In the genomic region with DNA sequence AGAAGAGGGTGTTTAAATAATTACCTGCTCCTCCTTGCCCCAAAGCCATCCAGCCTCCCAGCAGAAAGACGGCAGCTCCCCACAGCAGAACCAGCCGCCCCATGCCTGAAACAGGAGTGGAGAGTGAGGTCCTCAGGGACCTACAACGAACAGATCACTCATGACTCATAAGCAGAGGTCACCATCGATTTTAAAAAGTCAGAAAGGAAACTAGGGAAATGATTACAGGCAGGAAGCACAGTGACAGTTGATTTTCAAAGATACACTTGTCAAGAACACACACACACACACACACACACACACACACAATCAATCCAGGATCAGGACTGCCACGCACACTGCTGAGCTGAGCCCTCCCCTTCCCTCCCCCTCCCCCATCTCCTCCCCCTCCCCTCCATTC, we compare ENCODE assay signal across 8 cellular contexts. TPM values are rescaled to one million over a fixed set of nuclear protein-coding genes. Genes with fewer than 3 reads are reported as not detected.
DNase-seq lines count a peak whose midpoint lies in the region; ATAC-seq and TF ChIP-seq lines count a peak whose summit lies in the region.

A gene with protein sequence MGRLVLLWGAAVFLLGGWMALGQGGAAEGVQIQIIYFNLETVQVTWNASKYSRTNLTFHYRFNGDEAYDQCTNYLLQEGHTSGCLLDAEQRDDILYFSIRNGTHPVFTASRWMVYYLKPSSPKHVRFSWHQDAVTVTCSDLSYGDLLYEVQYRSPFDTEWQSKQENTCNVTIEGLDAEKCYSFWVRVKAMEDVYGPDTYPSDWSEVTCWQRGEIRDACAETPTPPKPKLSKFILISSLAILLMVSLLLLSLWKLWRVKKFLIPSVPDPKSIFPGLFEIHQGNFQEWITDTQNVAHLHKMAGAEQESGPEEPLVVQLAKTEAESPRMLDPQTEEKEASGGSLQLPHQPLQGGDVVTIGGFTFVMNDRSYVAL (minus strand): TSS at position 118 of the 400 bp plus-strand sequence. CDS start 15 bp downstream, at position 103.

- DNase-seq in CD14-positive monocyte (ENCODE audit: low spot score) (peak; percentile 76), KBM-7 (peak; percentile 87), NCI-H446 (lab: John Stamatoyannopoulos, UW) (no peak), Ammon's horn (ENCODE audit: low spot score) (no peak), HEK293T (ENCODE audit: extremely low spot score) (no peak), anterior cingulate cortex (lab: John Stamatoyannopoulos, UW) (no peak)

- peak within 1 kb of the TSS; percentile 49 to 64 for H3K4me3 Mint-ChIP-seq in CD14-positive monocyte
- peak within 1 kb of the TSS; percentile 64 for H3K4me3 Mint-ChIP-seq in activated naive CD8-positive, alpha-beta T cell

- peaks cover 13 to 35% (median 20%) of the 10 kb centered on the region in 3 donors for H3K27me3 Mint-ChIP-seq in CD14-positive monocyte (ENCODE audit: low read depth in 3 of 3)
- H3K27me3 Mint-ChIP-seq in activated naive CD8-positive, alpha-beta T cell: peaks cover 8% of the 10 kb centered on the region

- in situ Hi-C loops in KBM-7 (cut with MboI; ENCODE audit: low pct_unique_long_range_greater_than_20kb, low sequenced_read_pairs): no loop called here

- peaks cover 0 to 2% of the 10 kb centered on the region in 2 donors for H3K36me3 Mint-ChIP-seq in CD14-positive monocyte
- no peaks in the 10 kb centered on the region for H3K36me3 Mint-ChIP-seq in activated naive CD8-positive, alpha-beta T cell

- TF ChIP-seq CTCF in CD14-positive monocyte (IDR thresholded peaks at IDR 0.05): no peak

- POLR2A ChIA-PET in HEK293T (lab: Yijun Ruan, JAX): no interaction called here

- CTCF ChIA-PET in HEK293T (lab: Yijun Ruan, JAX): no interaction called here

- peak within 1 kb of the TSS in 6 of 7 donors; percentile 77 to 90 (median 84) for H3K27ac Mint-ChIP-seq in CD14-positive monocyte
- no peak within 1 kb of the TSS for H3K27ac Mint-ChIP-seq in activated naive CD8-positive, alpha-beta T cell

- peaks cover 0 to 8% (median 2%) of the 10 kb centered on the region in 7 donors for H3K9me3 Mint-ChIP-seq in CD14-positive monocyte
- H3K9me3 Mint-ChIP-seq in activated naive CD8-positive, alpha-beta T cell (ENCODE audit: low read depth): no peaks in the 10 kb centered on the region

- intact Hi-C loops in CD14-positive monocyte (cut with micrococcal nuclease): no loop called here

- peaks cover 52% of the 10 kb centered on the region for H3K4me1 Mint-ChIP-seq in CD14-positive monocyte
- H3K4me1 Mint-ChIP-seq in activated naive CD8-positive, alpha-beta T cell (ENCODE audit: low read depth): peaks cover 39% of the 10 kb centered on the region

- peak; percentile 76 for ATAC-seq in GM19463 (IDR thresholded peaks at IDR 0.05; ENCODE audit: unreplicated experiment)

TF ChIP-seq in HEK293T, 16 proteins besides CTCF, POLR2A, EP300 and RAD21:
- TF ChIP-seq ARNT (IDR thresholded peaks at IDR 0.05): no peak
- no peak for TF ChIP-seq FOXK2 (IDR thresholded peaks at IDR 0.05)
- TF ChIP-seq HDGF (IDR thresholded peaks at IDR 0.05; ENCODE audit: borderline replicate concordance): no peak
- TF ChIP-seq LEF1 (IDR thresholded peaks at IDR 0.05; ENCODE audit: borderline replicate concordance): no peak
- TF ChIP-seq L3MBTL2 (conservative IDR thresholded peaks at IDR 0.05): no peak
- no peak for TF ChIP-seq SUZ12 (IDR thresholded peaks at IDR 0.05)
- no peak for TF ChIP-seq FOXM1 (IDR thresholded peaks at IDR 0.05; ENCODE audit: borderline replicate concordance)
- TF ChIP-seq FOXA1 (IDR thresholded peaks at IDR 0.05): no peak
- TF ChIP-seq, protein P1, sequence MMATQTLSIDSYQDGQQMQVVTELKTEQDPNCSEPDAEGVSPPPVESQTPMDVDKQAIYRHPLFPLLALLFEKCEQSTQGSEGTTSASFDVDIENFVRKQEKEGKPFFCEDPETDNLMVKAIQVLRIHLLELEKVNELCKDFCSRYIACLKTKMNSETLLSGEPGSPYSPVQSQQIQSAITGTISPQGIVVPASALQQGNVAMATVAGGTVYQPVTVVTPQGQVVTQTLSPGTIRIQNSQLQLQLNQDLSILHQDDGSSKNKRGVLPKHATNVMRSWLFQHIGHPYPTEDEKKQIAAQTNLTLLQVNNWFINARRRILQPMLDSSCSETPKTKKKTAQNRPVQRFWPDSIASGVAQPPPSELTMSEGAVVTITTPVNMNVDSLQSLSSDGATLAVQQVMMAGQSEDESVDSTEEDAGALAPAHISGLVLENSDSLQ (IDR thresholded peaks at IDR 0.05): no peak

RNA-seq across cellular contexts. Expression of the gene that starts here (rescaled TPM):
- polyA plus RNA-seq in CD14-positive monocyte: under 1 TPM; 0.11 to 0.17 TPM

Comparison
In these comparisons a context has a peak if more than half of its experiments do, and no peak if none do; other contexts are left out.
1. Peak in DNase-seq in CD14-positive monocyte; RNA of the gene not detected or under 1 TPM.